22 cellular contexts compared by ENCODE assay signal in the genomic region with DNA sequence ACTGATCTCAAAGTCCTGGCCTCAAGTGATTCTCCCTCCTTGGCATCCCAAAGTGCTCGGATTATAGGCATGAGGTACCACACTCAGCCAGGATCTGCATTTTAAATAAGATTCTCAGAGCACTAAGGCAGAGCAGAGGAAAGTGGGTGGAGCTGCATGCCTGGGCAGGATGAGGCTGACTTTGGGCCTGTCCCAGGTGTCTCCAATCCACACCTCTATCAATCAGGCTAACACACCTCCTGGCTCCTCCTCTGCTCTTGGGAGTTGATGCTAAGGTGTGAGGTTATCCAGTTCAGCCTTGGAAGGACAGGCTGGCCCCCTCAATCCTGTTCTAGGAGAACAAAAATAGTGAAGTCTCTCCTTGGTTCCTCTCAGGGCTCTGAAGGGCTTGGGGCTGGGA. TPM values are rescaled to one million over a fixed set of nuclear protein-coding genes. Genes with fewer than 3 reads are reported as not detected.
DNase-seq lines count a peak whose midpoint lies in the region; ATAC-seq, FAIRE-seq and TF ChIP-seq lines count a peak whose summit lies in the region.
"Had no signal": no experiment of that assay in that cellular context is flagged by ENCODE, and none has a peak within 500 bp of the region (broad histone marks: within the 10 kb centered on the region; RNA-seq: fewer than 3 reads in every experiment).

No MANE protein-coding gene starts in this region.

- H2BK20ac ChIP-seq in IMR-90 (ENCODE audit: low read depth, low read length) = 0 out of 2 replicates have a peak overlapping the region, but pooled peaks have one; percentile 34

- intact Hi-C loops in IMR-90 (cut with micrococcal nuclease) = no loop called here

- H4K8ac ChIP-seq in IMR-90 (ENCODE audit: low read depth in 2 of 2, low read length in 2 of 2) = no peak overlapping the region

- no peak overlapping the region for H3K9ac ChIP-seq in IMR-90 (ENCODE audit: low read depth, low read length)

- no peak overlapping the region; the same call in 1 of the 2 replicates for H3K4ac ChIP-seq in IMR-90 (ENCODE audit: low read depth, low read length)

- ATAC-seq in IMR-90 (ENCODE audit: low read depth) = no peak
- ATAC-seq in HG03196 (IDR thresholded peaks at IDR 0.05; ENCODE audit: unreplicated experiment) = no peak
- ATAC-seq: activated CD8-positive, alpha-beta T cell treated with anti-CD3 and anti-CD28 coated beads, Interleukin-2, amount 10 ng/mL, durations not matched to agents 7 days and 5 days; sciatic nerve; stimulated activated effector memory CD8-positive, alpha-beta T cell treated with anti-CD3 and anti-CD28 coated beads, Interleukin-12 subunit alpha, Interleukin-12 subunit beta, amount 100 ng/mL, for 72 hours had no signal

- POLR2A ChIA-PET in IMR-90 (lab: Charles Lee; ENCODE audit: unreplicated experiment) = no interaction called here

- H4K20me1 ChIP-seq in IMR-90 (ENCODE audit: insufficient read depth, low read length) = no peaks in the 10 kb centered on the region

- in situ Hi-C loops in IMR-90 (cut with MboI; ENCODE audit: low sequenced_read_pairs) = loop anchor here (5.0 kb wide), 1 partner anchor 99 kb away; no protein-coding TSS in a partner anchor

- no peak for DNase-seq in GM12892 (ENCODE audit: insufficient read length)
- no peak for DNase-seq in IMR-90
- DNase-seq in epithelial cell of prostate (ENCODE audit: low read depth, low spot score) = no peak
- no peak for DNase-seq in NOMO-1 treated with dmso at 0.1 percent for 144 hours (lab: John Stamatoyannopoulos, UW; ENCODE audit: unreplicated experiment)
- DNase-seq in RPMI8226 = no peak
- DNase-seq: activated CD8-positive, alpha-beta T cell treated with anti-CD3 and anti-CD28 coated beads, Interleukin-2, amount 10 ng/mL, durations not matched to agents 7 days and 5 days; activated T-cell treated with anti-CD3 and anti-CD28 coated beads, Interleukin-2, amount 50 U/mL, for 48 hours; Calu3; colonic mucosa; foreskin fibroblast; NCI-H1417; NCI-H2107; NCI-H774; OCI-M1; SJCRH30; WERI-Rb-1 had no signal

- H3K36me3 ChIP-seq in IMR-90 (ENCODE audit: control insufficient read depth, insufficient read depth, low read length) = no peaks in the 10 kb centered on the region
- H3K36me3 ChIP-seq in neutrophil = no peaks in the 10 kb centered on the region
- H3K36me3 ChIP-seq: colonic mucosa, ovary, SJCRH30, WERI-Rb-1 had no signal

- H3K56ac ChIP-seq in IMR-90 (ENCODE audit: extremely low read depth, insufficient read depth, low read length) = no peak overlapping the region

- H3K79me1 ChIP-seq in IMR-90 (ENCODE audit: low read depth in 1 of 2, low read length in 2 of 2) = no peaks in the 10 kb centered on the region

- no peak for TF ChIP-seq POLR2A in GM12892 (IDR thresholded peaks at IDR 0.05; ENCODE audit: low read depth, low read length)
- no peak for TF ChIP-seq POLR2A in IMR-90 (IDR thresholded peaks at IDR 0.05; ENCODE audit: low read depth, low read length)

- no peak overlapping the region for H2AFZ ChIP-seq in IMR-90 (replicated peaks; ENCODE audit: low read length, poor library complexity)

- no peak overlapping the region for H3K4me2 ChIP-seq in IMR-90 (ENCODE audit: low read depth, low read length)

- peaks cover 19% of the 10 kb centered on the region for H3K9me1 ChIP-seq in IMR-90 (ENCODE audit: insufficient read depth, low read length)

- no peak overlapping the region for H2BK5ac ChIP-seq in IMR-90 (ENCODE audit: low read depth, low read length, poor library complexity, severe bottlenecking)

- H3K4me3 ChIP-seq in IMR-90 (ENCODE audit: insufficient read depth, low read depth, low read length) = no peak overlapping the region
- no peak overlapping the region for H3K4me3 ChIP-seq in neutrophil (ENCODE audit: low read depth in 1 of 2, low read length in 1 of 2)
- H3K4me3 ChIP-seq: colonic mucosa, ovary, SJCRH30 had no signal

- H3K27ac ChIP-seq in IMR-90 (ENCODE audit: insufficient read depth, low read length) = no peak overlapping the region
- peak overlapping the region; percentile 99 for H3K27ac ChIP-seq in epithelial cell of prostate
- H3K27ac ChIP-seq in neutrophil = peak overlapping the region; percentile 89
- H3K27ac ChIP-seq: colonic mucosa, ovary, SJCRH30, WERI-Rb-1 had no signal

- H3K9me3 ChIP-seq in IMR-90 (ENCODE audit: control insufficient read depth, insufficient read depth, low read length) (no peaks in the 10 kb centered on the region), neutrophil (no peaks in the 10 kb centered on the region)
- H3K9me3 ChIP-seq: colonic mucosa, ovary, SJCRH30 had no signal

- peak; percentile 63 for FAIRE-seq in GM12892 (lab: Jason Lieb, UNC)

- no peak overlapping the region for H2BK15ac ChIP-seq in IMR-90 (ENCODE audit: low read depth, low read length)

- no peak overlapping the region for H2AK9ac ChIP-seq in IMR-90 (replicated peaks; ENCODE audit: low read depth, low read length, poor library complexity)

- no peak for TF ChIP-seq RAD21 in IMR-90 (IDR thresholded peaks at IDR 0.05; ENCODE audit: low read length)

- H3K18ac ChIP-seq in IMR-90 (ENCODE audit: low read depth, low read length) = no peak overlapping the region

- H3K23ac ChIP-seq in IMR-90 (ENCODE audit: low read depth, low read length) = no peak overlapping the region

- no peak overlapping the region for H4K91ac ChIP-seq in IMR-90 (ENCODE audit: insufficient read depth, low read depth, low read length)

- no CpG with 5 or more reads among the region's 1 CpG for WGBS in IMR-90 (ENCODE audit: extremely low coverage in 2 of 2, insufficient read length in 1 of 2), 2 experiments

- BruUV-seq in IMR-90 (replicated peaks; lab: Mats Ljungman, UMichigan) = no TSS peak

- H3K27me3 ChIP-seq in IMR-90 (ENCODE audit: control insufficient read depth, insufficient read depth, low read length) (peaks cover 1% of the 10 kb centered on the region; the same call in 1 of the 2 replicates), neutrophil (no peaks in the 10 kb centered on the region)
- H3K27me3 ChIP-seq: colonic mucosa, ovary, SJCRH30 had no signal

- peaks cover 7% of the 10 kb centered on the region for H3K4me1 ChIP-seq in IMR-90 (ENCODE audit: control insufficient read depth, insufficient read depth, low read length)
- peaks cover 80 to 81% of the 10 kb centered on the region in 2 experiments for H3K4me1 ChIP-seq in neutrophil (ENCODE audit: control insufficient read depth in 1 of 2, insufficient read depth in 1 of 2, low read depth in 1 of 2, low read length in 1 of 2)
- H3K4me1 ChIP-seq: colonic mucosa, SJCRH30 had no signal

- H3K14ac ChIP-seq in IMR-90 (replicated peaks; ENCODE audit: low read depth, low read length) = no peak overlapping the region

- dilution Hi-C loops in IMR-90 (cut with HindIII; ENCODE audit: low sequenced_read_pairs, unreplicated experiment) = no loop called here

- H4K5ac ChIP-seq in IMR-90 (ENCODE audit: low read depth, low read length) = no peak overlapping the region

- no peak overlapping the region for H2AK5ac ChIP-seq in IMR-90 (ENCODE audit: low read depth, low read length)

- H2BK120ac ChIP-seq in IMR-90 (ENCODE audit: low read depth, low read length) = no peak overlapping the region

- TF ChIP-seq CTCF in IMR-90 (conservative IDR thresholded peaks at IDR 0.05; ENCODE audit: low read depth, low read length) (no peak), neutrophil (IDR thresholded peaks at IDR 0.05) (no peak)

- CTCF ChIA-PET in IMR-90 (lab: Yijun Ruan, JAX) = interaction anchor here (1.4 to 6.0 kb wide), 3 partner anchors 45 to 102 kb away, joined by 3 to 34 read pairs (median 10); no protein-coding TSS in a partner anchor

TF ChIP-seq in IMR-90, 13 proteins besides CTCF, POLR2A, EP300 and RAD21:
- TF ChIP-seq MAZ (IDR thresholded peaks at IDR 0.05; ENCODE audit: borderline replicate concordance, low read depth, low read length) (no peak), MAFK (IDR thresholded peaks at IDR 0.05; ENCODE audit: low read depth, low read length) (no peak)
- TF ChIP-seq, protein P1, sequence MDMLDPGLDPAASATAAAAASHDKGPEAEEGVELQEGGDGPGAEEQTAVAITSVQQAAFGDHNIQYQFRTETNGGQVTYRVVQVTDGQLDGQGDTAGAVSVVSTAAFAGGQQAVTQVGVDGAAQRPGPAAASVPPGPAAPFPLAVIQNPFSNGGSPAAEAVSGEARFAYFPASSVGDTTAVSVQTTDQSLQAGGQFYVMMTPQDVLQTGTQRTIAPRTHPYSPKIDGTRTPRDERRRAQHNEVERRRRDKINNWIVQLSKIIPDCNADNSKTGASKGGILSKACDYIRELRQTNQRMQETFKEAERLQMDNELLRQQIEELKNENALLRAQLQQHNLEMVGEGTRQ (IDR thresholded peaks at IDR 0.05; ENCODE audit: low read depth, low read length) = no peak
- TF ChIP-seq, protein P2, sequence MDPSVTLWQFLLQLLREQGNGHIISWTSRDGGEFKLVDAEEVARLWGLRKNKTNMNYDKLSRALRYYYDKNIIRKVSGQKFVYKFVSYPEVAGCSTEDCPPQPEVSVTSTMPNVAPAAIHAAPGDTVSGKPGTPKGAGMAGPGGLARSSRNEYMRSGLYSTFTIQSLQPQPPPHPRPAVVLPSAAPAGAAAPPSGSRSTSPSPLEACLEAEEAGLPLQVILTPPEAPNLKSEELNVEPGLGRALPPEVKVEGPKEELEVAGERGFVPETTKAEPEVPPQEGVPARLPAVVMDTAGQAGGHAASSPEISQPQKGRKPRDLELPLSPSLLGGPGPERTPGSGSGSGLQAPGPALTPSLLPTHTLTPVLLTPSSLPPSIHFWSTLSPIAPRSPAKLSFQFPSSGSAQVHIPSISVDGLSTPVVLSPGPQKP (IDR thresholded peaks at IDR 0.05; ENCODE audit: borderline replicate concordance, low read depth, low read length) = no peak

RNA-seq across cellular contexts. Expression of a gene that starts 30.2 kb away (rescaled TPM):
- not detected for polyA plus RNA-seq in GM12892 (2012; ENCODE audit: missing spikeins)
- not detected in 2 replicates for total RNA-seq in IMR-90 (2012; rRNA removed)
- polyA plus RNA-seq in IMR-90 (2012; rRNA removed) = 0.06 TPM in 1 of 2 replicates, not detected in the other
- polyA plus RNA-seq in IMR-90 (2012; cell fraction: cytosol; rRNA removed) = 0.02 TPM in 1 of 2 replicates, not detected in the other
- polyA plus RNA-seq in IMR-90 (2012; cell fraction: nucleus; rRNA removed; ENCODE audit: low replicate concordance) = 0.07 TPM in 1 of 2 replicates, not detected in the other
- total RNA-seq: activated CD8-positive, alpha-beta T cell treated with anti-CD3 and anti-CD28 coated beads, Interleukin-2, amount 10 ng/mL, durations not matched to agents 7 days and 5 days; LHCN-M2; SJCRH30 had no signal

RNA-seq across cellular contexts. Expression of a gene that starts 45.7 kb away (rescaled TPM):
- 70.2 TPM for polyA plus RNA-seq in GM12892 (2012; ENCODE audit: missing spikeins)
- total RNA-seq in IMR-90 (2012; rRNA removed) = 5.9 and 8.9 TPM in 2 replicates
- 16.6 and 18.7 TPM in 2 replicates for polyA plus RNA-seq in IMR-90 (2012; rRNA removed)
- 6.0 and 7.2 TPM in 2 replicates for polyA plus RNA-seq in IMR-90 (2012; cell fraction: cytosol; rRNA removed)
- 11.2 and 40.5 TPM in 2 replicates for polyA plus RNA-seq in IMR-90 (2012; cell fraction: nucleus; rRNA removed; ENCODE audit: low replicate concordance)
